1 cellular context compared by ENCODE assay signal in the genomic region with DNA sequence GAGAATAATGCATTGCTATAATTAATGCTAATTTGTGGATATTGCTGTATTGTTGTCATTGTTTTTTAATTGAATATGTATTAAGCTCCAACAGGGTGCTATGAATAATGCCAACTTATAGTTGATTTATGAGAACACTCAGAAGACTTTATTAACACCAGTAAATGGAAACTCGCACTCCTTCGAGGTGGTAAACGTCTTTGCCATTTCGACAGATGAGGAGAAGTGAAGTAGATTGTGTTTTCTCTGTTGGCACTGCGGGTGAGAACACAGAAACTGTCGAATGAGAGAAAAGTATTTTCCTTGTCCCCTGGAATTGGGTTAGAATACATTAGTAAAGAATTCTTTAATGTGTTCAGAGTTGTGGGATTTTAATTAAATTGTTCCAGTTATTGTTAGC.
TF ChIP-seq lines count a peak whose summit lies in the region.

No MANE protein-coding gene starts in this region.

TF ChIP-seq in IMR-90, 13 proteins besides CTCF, POLR2A, EP300 and RAD21 (continued from another document):
- TF ChIP-seq MAFK (IDR thresholded peaks at IDR 0.05; ENCODE audit: low read depth, low read length) (no peak), BHLHE40 (IDR thresholded peaks at IDR 0.05; ENCODE audit: low read depth, low read length) (no peak), RFX5 (IDR thresholded peaks at IDR 0.05; ENCODE audit: low read depth, low read length) (no peak), SMC3 (IDR thresholded peaks at IDR 0.05; ENCODE audit: low read depth, low read length) (no peak), CEBPB (IDR thresholded peaks at IDR 0.05; ENCODE audit: low read depth, low read length) (no peak), RCOR1 (IDR thresholded peaks at IDR 0.05; ENCODE audit: insufficient replicate concordance, low read length) (no peak), FOS (IDR thresholded peaks at IDR 0.05; ENCODE audit: low read depth, low read length) (no peak), MXI1 (IDR thresholded peaks at IDR 0.05; ENCODE audit: borderline replicate concordance, low read depth, low read length) (no peak), NFE2L2 (IDR thresholded peaks at IDR 0.05; ENCODE audit: low read depth, low read length) (no peak), MAZ (IDR thresholded peaks at IDR 0.05; ENCODE audit: borderline replicate concordance, low read depth, low read length) (no peak)
- TF ChIP-seq, protein P1, sequence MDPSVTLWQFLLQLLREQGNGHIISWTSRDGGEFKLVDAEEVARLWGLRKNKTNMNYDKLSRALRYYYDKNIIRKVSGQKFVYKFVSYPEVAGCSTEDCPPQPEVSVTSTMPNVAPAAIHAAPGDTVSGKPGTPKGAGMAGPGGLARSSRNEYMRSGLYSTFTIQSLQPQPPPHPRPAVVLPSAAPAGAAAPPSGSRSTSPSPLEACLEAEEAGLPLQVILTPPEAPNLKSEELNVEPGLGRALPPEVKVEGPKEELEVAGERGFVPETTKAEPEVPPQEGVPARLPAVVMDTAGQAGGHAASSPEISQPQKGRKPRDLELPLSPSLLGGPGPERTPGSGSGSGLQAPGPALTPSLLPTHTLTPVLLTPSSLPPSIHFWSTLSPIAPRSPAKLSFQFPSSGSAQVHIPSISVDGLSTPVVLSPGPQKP (IDR thresholded peaks at IDR 0.05; ENCODE audit: borderline replicate concordance, low read depth, low read length): no peak
- TF ChIP-seq, protein P2, sequence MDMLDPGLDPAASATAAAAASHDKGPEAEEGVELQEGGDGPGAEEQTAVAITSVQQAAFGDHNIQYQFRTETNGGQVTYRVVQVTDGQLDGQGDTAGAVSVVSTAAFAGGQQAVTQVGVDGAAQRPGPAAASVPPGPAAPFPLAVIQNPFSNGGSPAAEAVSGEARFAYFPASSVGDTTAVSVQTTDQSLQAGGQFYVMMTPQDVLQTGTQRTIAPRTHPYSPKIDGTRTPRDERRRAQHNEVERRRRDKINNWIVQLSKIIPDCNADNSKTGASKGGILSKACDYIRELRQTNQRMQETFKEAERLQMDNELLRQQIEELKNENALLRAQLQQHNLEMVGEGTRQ (IDR thresholded peaks at IDR 0.05; ENCODE audit: low read depth, low read length): no peak
